In genomic region chr2:204135752-204136151, GRCh38 we compare ENCODE assay signal across 25 cellular contexts.
DNase-seq lines count a peak whose midpoint lies in the region; ATAC-seq, FAIRE-seq and TF ChIP-seq lines count a peak whose summit lies in the region.
"Had no signal": no experiment of that assay in that cellular context is flagged by ENCODE, and none has a peak within 500 bp of the region (broad histone marks: within the 10 kb centered on the region; RNA-seq: fewer than 3 reads in every experiment).

No MANE protein-coding gene starts in this region.

- peak; percentile 51 for ATAC-seq in activated CD8-positive, alpha-beta T cell treated with anti-CD3 and anti-CD28 coated beads for 36 hours
- ATAC-seq in activated CD8-positive, alpha-beta T cell treated with anti-CD3 and anti-CD28 coated beads, Interleukin-2, amount 10 ng/mL, durations not matched to agents 7 days and 5 days = no peak
- peak; percentile 70 for ATAC-seq in HG02852 (IDR thresholded peaks at IDR 0.05; ENCODE audit: unreplicated experiment)
- ATAC-seq: A549, Panc1 had no signal

- H3K27ac ChIP-seq in H1 (ENCODE audit: low read depth, low read length) = no peak overlapping the region
- H3K27ac ChIP-seq: A549, GM23248, KMS-11 had no signal

- H3K79me2 ChIP-seq in H1 (ENCODE audit: control insufficient read depth in 1 of 2, insufficient read depth in 2 of 2, low read length in 2 of 2) = no peaks in the 10 kb centered on the region

- TF ChIP-seq CTCF in activated CD8-positive, alpha-beta T cell treated with anti-CD3 and anti-CD28 coated beads for 36 hours (IDR thresholded peaks at IDR 0.05) = no peak
- TF ChIP-seq CTCF in GM12865 (IDR thresholded peaks at IDR 0.05; ENCODE audit: insufficient read depth, low read depth, low read length, missing control alignments) (no peak), H1 (IDR thresholded peaks at IDR 0.05; ENCODE audit: control extremely low read depth in 1 of 3, insufficient read depth in 1 of 3, low read depth in 1 of 3, low read length in 3 of 3) (no peak)

- H3K4me1 Mint-ChIP-seq in activated CD8-positive, alpha-beta T cell treated with anti-CD3 and anti-CD28 coated beads for 36 hours (ENCODE audit: low read depth) = no peaks in the 10 kb centered on the region
- H3K4me1 Mint-ChIP-seq in activated CD8-positive, alpha-beta T cell treated with anti-CD3 and anti-CD28 coated beads, Interleukin-2, amount 10 ng/mL, durations not matched to agents 7 days and 5 days (ENCODE audit: low read depth) = no peaks in the 10 kb centered on the region
- H3K4me1 Mint-ChIP-seq: CD4-positive, CD25-positive, alpha-beta regulatory T cell had no signal

- no peak overlapping the region for H4K8ac ChIP-seq in H1 (ENCODE audit: extremely low read depth, insufficient read depth, low read length)

- H3K36me3 Mint-ChIP-seq in activated CD8-positive, alpha-beta T cell treated with anti-CD3 and anti-CD28 coated beads for 36 hours (ENCODE audit: low read depth) = no peaks in the 10 kb centered on the region
- no peaks in the 10 kb centered on the region for H3K36me3 Mint-ChIP-seq in activated CD8-positive, alpha-beta T cell treated with anti-CD3 and anti-CD28 coated beads, Interleukin-2, amount 10 ng/mL, durations not matched to agents 7 days and 5 days (ENCODE audit: low read depth)
- H3K36me3 Mint-ChIP-seq: CD4-positive, CD25-positive, alpha-beta regulatory T cell had no signal

- H3K27me3 Mint-ChIP-seq in activated CD8-positive, alpha-beta T cell treated with anti-CD3 and anti-CD28 coated beads for 36 hours = peaks cover 4% of the 10 kb centered on the region
- peaks cover 7% of the 10 kb centered on the region for H3K27me3 Mint-ChIP-seq in activated CD8-positive, alpha-beta T cell treated with anti-CD3 and anti-CD28 coated beads, Interleukin-2, amount 10 ng/mL, durations not matched to agents 7 days and 5 days (ENCODE audit: low read depth)

- H2BK20ac ChIP-seq in H1 (ENCODE audit: low read length) = no peak overlapping the region

- H4K5ac ChIP-seq in H1 (ENCODE audit: insufficient read length, low read depth, low read length) = no peak overlapping the region

- peaks cover 0 to 4% (median 0%) of the 10 kb centered on the region in 4 experiments; a peak in 1 of 7 replicates for H3K4me1 ChIP-seq in H1 (replicated peaks in 1 of 4; ENCODE audit: control insufficient read depth in 3 of 4, insufficient read depth in 4 of 4, low read length in 3 of 4)
- H3K4me1 ChIP-seq: A549, BE2C, HAP-1 had no signal

- H3K14ac ChIP-seq in H1 (ENCODE audit: insufficient read length) = no peak overlapping the region

- POLR2A ChIA-PET in activated CD8-positive, alpha-beta T cell treated with anti-CD3 and anti-CD28 coated beads for 36 hours (lab: Charles Lee) = no interaction called here
- POLR2A ChIA-PET in activated CD8-positive, alpha-beta T cell treated with anti-CD3 and anti-CD28 coated beads, Interleukin-2, amount 10 ng/mL, durations not matched to agents 7 days and 5 days (lab: Charles Lee) = no interaction called here
- POLR2A ChIA-PET in H1 (lab: Charles Lee; ENCODE audit: partially characterized antibody) = no interaction called here

- no peak overlapping the region for H3K23ac ChIP-seq in H1 (ENCODE audit: insufficient read length)

- no peak overlapping the region for H3K27ac Mint-ChIP-seq in activated CD8-positive, alpha-beta T cell treated with anti-CD3 and anti-CD28 coated beads for 36 hours
- H3K27ac Mint-ChIP-seq in activated CD8-positive, alpha-beta T cell treated with anti-CD3 and anti-CD28 coated beads, Interleukin-2, amount 10 ng/mL, durations not matched to agents 7 days and 5 days = no peak overlapping the region
- H3K27ac Mint-ChIP-seq: CD4-positive, CD25-positive, alpha-beta regulatory T cell had no signal

- H2BK120ac ChIP-seq in H1 (replicated peaks; ENCODE audit: low read depth, low read length) = no peak overlapping the region

- H3K56ac ChIP-seq in H1 (replicated peaks; ENCODE audit: insufficient read length, low read depth, low read length) = no peak overlapping the region

- TF ChIP-seq EP300 in H1 (IDR thresholded peaks at IDR 0.05; ENCODE audit: borderline replicate concordance in 1 of 2, low read depth in 2 of 2, low read length in 2 of 2) = no peak

- H4K20me1 ChIP-seq in H1 (replicated peaks in 1 of 2; ENCODE audit: control insufficient read depth in 1 of 2, insufficient read depth in 2 of 2, low read length in 2 of 2) = no peaks in the 10 kb centered on the region

- no peaks in the 10 kb centered on the region for H3K27me3 ChIP-seq in H1 (replicated peaks in 1 of 4; ENCODE audit: control insufficient read depth in 3 of 4, extremely low read depth in 1 of 4, insufficient read depth in 3 of 4, low read length in 3 of 4)
- H3K27me3 ChIP-seq: BE2C had no signal

- H3K9ac ChIP-seq in H1 (replicated peaks in 1 of 4; ENCODE audit: extremely low read depth in 1 of 4, low read depth in 3 of 4, low read length in 3 of 4) = no peak overlapping the region
- H3K9ac ChIP-seq: GM23248, KMS-11 had no signal

- H2AFZ ChIP-seq in H1 (ENCODE audit: low read length) = no peak overlapping the region
- H2AFZ ChIP-seq: GM23248 had no signal

- no peaks in the 10 kb centered on the region for H3K36me3 ChIP-seq in H1 (ENCODE audit: control insufficient read depth in 2 of 4, insufficient read depth in 4 of 4, low read length in 3 of 4)
- H3K36me3 ChIP-seq: BE2C, HAP-1 had no signal

- WGBS in H1 (ENCODE audit: extremely low coverage in 1 of 2, insufficient coverage in 1 of 2, insufficient read length in 1 of 2, insufficient replicate concordance in 2 of 2, low coverage in 1 of 2, low lambda C conversion rate in 2 of 2, missing lambda C conversion rate in 1 of 2), 2 experiments = 94% methylated on average over 2 of the region's 2 CpGs; no CpG with 5 or more reads in 1 of the 2 experiments

- no peak overlapping the region for H2AK5ac ChIP-seq in H1 (ENCODE audit: low read depth, low read length)

- CTCF ChIA-PET in activated CD8-positive, alpha-beta T cell treated with anti-CD3 and anti-CD28 coated beads for 36 hours (lab: Charles Lee) = interaction anchor here (1.3 to 2.3 kb wide), 4 partner anchors 9 to 64 kb away, joined by 3 to 15 read pairs (median 7); no protein-coding TSS in a partner anchor
- CTCF ChIA-PET in activated CD8-positive, alpha-beta T cell treated with anti-CD3 and anti-CD28 coated beads, Interleukin-2, amount 10 ng/mL, durations not matched to agents 7 days and 5 days (lab: Charles Lee) = interaction anchor here (1.3 to 4.8 kb wide), 3 partner anchors 9 to 42 kb away, joined by 3 to 37 read pairs (median 9); no protein-coding TSS in a partner anchor
- CTCF ChIA-PET in H1 (lab: Charles Lee; ENCODE audit: partially characterized antibody) = interaction anchor here (1.2 to 1.9 kb wide), 3 partner anchors 10 to 109 kb away, joined by 4 to 9 read pairs (median 4); no protein-coding TSS in a partner anchor

- H3K18ac ChIP-seq in H1 (ENCODE audit: extremely low read depth, low read length) = no peak overlapping the region

- TF ChIP-seq POLR2A in H1 (IDR thresholded peaks at IDR 0.05; ENCODE audit: control extremely low read depth in 1 of 2, low read depth in 2 of 2, low read length in 2 of 2) = no peak

- no peak for TF ChIP-seq RAD21 in H1 (IDR thresholded peaks at IDR 0.05 in 1 of 2, conservative IDR thresholded peaks at IDR 0.05 in 1 of 2; ENCODE audit: low read depth in 2 of 2, low read length in 2 of 2)

- H2BK15ac ChIP-seq in H1 (ENCODE audit: low read length) = peak overlapping the region; percentile 47; the same call in 1 of the 2 replicates

- H3K9me3 ChIP-seq in H1 (ENCODE audit: insufficient read depth in 2 of 2, low read depth in 1 of 2, low read length in 1 of 2) = no peaks in the 10 kb centered on the region
- H3K9me3 ChIP-seq: A549, BE2C, HAP-1 had no signal

- H3K4me3 Mint-ChIP-seq in activated CD8-positive, alpha-beta T cell treated with anti-CD3 and anti-CD28 coated beads for 36 hours = no peak overlapping the region
- no peak overlapping the region for H3K4me3 Mint-ChIP-seq in activated CD8-positive, alpha-beta T cell treated with anti-CD3 and anti-CD28 coated beads, Interleukin-2, amount 10 ng/mL, durations not matched to agents 7 days and 5 days
- H3K4me3 Mint-ChIP-seq: CD4-positive, CD25-positive, alpha-beta regulatory T cell had no signal

- H3K23me2 ChIP-seq in H1 (ENCODE audit: low read depth, low read length) = no peaks in the 10 kb centered on the region

- no peak for DNase-seq in activated CD8-positive, alpha-beta T cell treated with anti-CD3 and anti-CD28 coated beads for 36 hours
- no peak for DNase-seq in activated CD8-positive, alpha-beta T cell treated with anti-CD3 and anti-CD28 coated beads, Interleukin-2, amount 10 ng/mL, durations not matched to agents 7 days and 5 days
- DNase-seq in GM12865 (ENCODE audit: low read depth) (peak; percentile 3), H1 (ENCODE audit: low read depth in 1 of 2, low spot score in 2 of 2) (no peak), AML-193 (lab: John Stamatoyannopoulos, UW) (no peak)
- no peak for DNase-seq in activated effector memory CD4-positive, alpha-beta T cell treated with anti-CD3 and anti-CD28 coated beads, Interleukin-2, amount 50 U/mL, for 16 hours
- DNase-seq in effector CD8-positive, alpha-beta T cell (lab: John Stamatoyannopoulos, UW) = no peak
- DNase-seq: BE2C; CD4-positive, CD25-positive, alpha-beta regulatory T cell; EL; GF-D8; GM23248; IMR-90; NCI-H1105; NCI-H146; NCI-H2029; NCI-H2227 treated with DMSO at 0.1 percent for 48 hours; NCI-H510A treated with DMSO at 0.1 percent for 48 hours; NCI-H748 treated with DMSO at 0.1 percent for 48 hours; SIG-M5 had no signal

- H3K4ac ChIP-seq in H1 (replicated peaks; ENCODE audit: insufficient read length, low read depth, low read length) = no peak overlapping the region

- H2BK5ac ChIP-seq in H1 (ENCODE audit: low read depth, low read length) = no peak overlapping the region

- H3K4me2 ChIP-seq in H1 (ENCODE audit: insufficient read depth in 1 of 2, low read depth in 2 of 2, low read length in 2 of 2) = no peak overlapping the region
- H3K4me2 ChIP-seq: A549, KMS-11 had no signal

- H3K4me3 ChIP-seq in GM12865 (ENCODE audit: low read depth, low read length) (no peak overlapping the region), H1 (ENCODE audit: extremely low read depth in 1 of 4, insufficient read depth in 2 of 4, low read depth in 3 of 4, low read length in 4 of 4) (no peak overlapping the region)
- H3K4me3 ChIP-seq: A549, GM23248, HAP-1 had no signal

- H3K9me3 Mint-ChIP-seq in activated CD8-positive, alpha-beta T cell treated with anti-CD3 and anti-CD28 coated beads for 36 hours = no peaks in the 10 kb centered on the region
- H3K9me3 Mint-ChIP-seq in activated CD8-positive, alpha-beta T cell treated with anti-CD3 and anti-CD28 coated beads, Interleukin-2, amount 10 ng/mL, durations not matched to agents 7 days and 5 days (ENCODE audit: insufficient read depth) = no peaks in the 10 kb centered on the region

- intact Hi-C loops in activated CD8-positive, alpha-beta T cell treated with anti-CD3 and anti-CD28 coated beads for 36 hours (cut with micrococcal nuclease) = no loop called here

- no peak overlapping the region for H2BK12ac ChIP-seq in H1 (ENCODE audit: low read depth, low read length)

- H4K91ac ChIP-seq in H1 (replicated peaks; ENCODE audit: insufficient read length, low read length) = no peak overlapping the region

- no peaks in the 10 kb centered on the region for H3K79me1 ChIP-seq in H1 (ENCODE audit: low read depth, low read length)

- no peak for FAIRE-seq in H1 (lab: Jason Lieb, UNC)
- FAIRE-seq: A549 had no signal

TF ChIP-seq in H1, 55 proteins besides CTCF, POLR2A, EP300 and RAD21 (continues in another document):
- TF ChIP-seq KDM1A (IDR thresholded peaks at IDR 0.05; ENCODE audit: borderline replicate concordance, low read length) = no peak
